ENCODE assay signal across 28 cellular contexts in genomic region chr7:77461842-77462241, GRCh38.
"Had no signal": no experiment of that assay in that cellular context is flagged by ENCODE, and none has a peak within 500 bp of the region (broad histone marks: within the 10 kb centered on the region; RNA-seq: fewer than 3 reads in every experiment).

No MANE protein-coding gene starts in this region.

- H3K27ac ChIP-seq: pancreas, psoas muscle, skin epidermis, tibial artery, transverse colon, upper lobe of left lung, vagina had no signal

- H3K27ac Mint-ChIP-seq: naive B cell; naive thymus-derived CD8-positive, alpha-beta T cell; natural killer cell treated with Interleukin-12 subunit alpha and Interleukin-12 subunit beta and Interleukin-15 and Interleukin-18, amount 100 ng/mL, for 72 hours; nephron progenitor cell; stimulated activated memory B cell treated with anti-CD40 and anti-IgM and Interleukin-4, amounts not matched to agents 10 μg/mL and 1 μg/mL and 100 μg/mL, for 72 hours; stimulated activated naive CD8-positive, alpha-beta T cell treated with anti-CD3 and anti-CD28 coated beads, Interleukin-15, amount 100 ng/mL, for 72 hours had no signal

- FAIRE-seq: pancreas, urothelium cell line had no signal

- H3K9me3 ChIP-seq: pancreas, psoas muscle, spleen, tibial artery, transverse colon, upper lobe of left lung, vagina had no signal

- H3K4me2 ChIP-seq: smooth muscle cell had no signal

- H3K4me3 ChIP-seq: pancreas, psoas muscle, skin epidermis, smooth muscle cell, spleen, tibial artery, transverse colon, upper lobe of left lung, vagina had no signal

- H3K4me3 Mint-ChIP-seq: naive thymus-derived CD8-positive, alpha-beta T cell; natural killer cell treated with Interleukin-12 subunit alpha and Interleukin-12 subunit beta and Interleukin-15 and Interleukin-18, amount 100 ng/mL, for 72 hours; nephron progenitor cell; neural crest cell; stimulated activated memory B cell treated with anti-CD40 and anti-IgM and Interleukin-4, amounts not matched to agents 10 μg/mL and 1 μg/mL and 100 μg/mL, for 72 hours; stimulated activated naive CD8-positive, alpha-beta T cell treated with anti-CD3 and anti-CD28 coated beads, Interleukin-15, amount 100 ng/mL, for 72 hours had no signal

- H3K4me1 Mint-ChIP-seq: nephron progenitor cell had no signal

- H3K36me3 Mint-ChIP-seq: naive B cell; naive thymus-derived CD8-positive, alpha-beta T cell; natural killer cell treated with Interleukin-12 subunit alpha and Interleukin-12 subunit beta and Interleukin-15 and Interleukin-18, amount 100 ng/mL, for 72 hours; stimulated activated memory B cell treated with anti-CD40 and anti-IgM and Interleukin-4, amounts not matched to agents 10 μg/mL and 1 μg/mL and 100 μg/mL, for 72 hours had no signal

- H3K9me3 Mint-ChIP-seq: naive B cell; naive thymus-derived CD8-positive, alpha-beta T cell; natural killer cell treated with Interleukin-12 subunit alpha and Interleukin-12 subunit beta and Interleukin-15 and Interleukin-18, amount 100 ng/mL, for 72 hours; nephron progenitor cell; neural crest cell; stimulated activated memory B cell treated with anti-CD40 and anti-IgM and Interleukin-4, amounts not matched to agents 10 μg/mL and 1 μg/mL and 100 μg/mL, for 72 hours; stimulated activated naive CD8-positive, alpha-beta T cell treated with anti-CD3 and anti-CD28 coated beads, Interleukin-15, amount 100 ng/mL, for 72 hours had no signal

- H3K36me3 ChIP-seq: pancreas, spleen, tibial artery, transverse colon, upper lobe of left lung, vagina had no signal

- ATAC-seq: naive thymus-derived CD8-positive, alpha-beta T cell; natural killer cell treated with Interleukin-12 subunit alpha and Interleukin-12 subunit beta and Interleukin-15 and Interleukin-18, amount 100 ng/mL, for 72 hours; pancreas; psoas muscle; right cardiac atrium; sciatic nerve; stimulated activated memory B cell treated with anti-CD40 and anti-IgM and Interleukin-4, amounts not matched to agents 10 μg/mL and 1 μg/mL and 100 μg/mL, for 72 hours; stimulated activated naive CD8-positive, alpha-beta T cell treated with anti-CD3 and anti-CD28 coated beads, Interleukin-15, amount 100 ng/mL, for 72 hours; stimulated activated naive CD8-positive, alpha-beta T cell treated with anti-CD3 and anti-CD28 coated beads, Interleukin-15, Interleukin-2, amounts not matched to agents 100 U/mL and 50 U/mL, for 24 hours had no signal

- H3K4me1 ChIP-seq: pancreas, psoas muscle, tibial artery, vagina had no signal

- H3K27me3 ChIP-seq: pancreas, spleen, tibial artery, transverse colon, upper lobe of left lung, vagina had no signal

- H3K27me3 Mint-ChIP-seq: naive B cell; naive thymus-derived CD8-positive, alpha-beta T cell; natural killer cell treated with Interleukin-12 subunit alpha and Interleukin-12 subunit beta and Interleukin-15 and Interleukin-18, amount 100 ng/mL, for 72 hours; stimulated activated memory B cell treated with anti-CD40 and anti-IgM and Interleukin-4, amounts not matched to agents 10 μg/mL and 1 μg/mL and 100 μg/mL, for 72 hours; stimulated activated naive CD8-positive, alpha-beta T cell treated with anti-CD3 and anti-CD28 coated beads, Interleukin-15, amount 100 ng/mL, for 72 hours had no signal

- DNase-seq: naive B cell; naive thymus-derived CD8-positive, alpha-beta T cell; nephron progenitor cell; occipital lobe; pancreas; psoas muscle; right cardiac atrium; spleen; stimulated activated CD4-positive, alpha-beta T cell treated with anti-CD3 and anti-CD28 coated beads, Interleukin-12 subunit alpha, Interleukin-12 subunit beta, amount 100 ng/mL, for 4 hours; stimulated activated CD4-positive, alpha-beta T cell treated with anti-CD3 and anti-CD28 coated beads, Interleukin-1b, Interleukin-23, amount 100 ng/mL, for 48 hours; stimulated activated CD4-positive, alpha-beta T cell treated with anti-CD3 and anti-CD28 coated beads, Interleukin-4, amount 100 ng/mL, for 1 hour; stimulated activated CD4-positive, alpha-beta T cell treated with anti-CD3 and anti-CD28 coated beads, Interleukin-4, amount 100 ng/mL, for 4 hours; stimulated activated CD8-positive, alpha-beta memory T cell treated with anti-CD3 and anti-CD28 coated beads, Interleukin-4, amount 100 ng/mL, for 48 hours; stimulated activated naive CD4-positive, alpha-beta T cell; stimulated activated naive CD8-positive, alpha-beta T cell treated with anti-CD3 and anti-CD28 coated beads, Interleukin-15, amount 100 ng/mL, for 72 hours; stimulated activated naive CD8-positive, alpha-beta T cell treated with anti-CD3 and anti-CD28 coated beads, Interleukin-15, Interleukin-2, amounts not matched to agents 100 U/mL and 50 U/mL, for 24 hours; substantia nigra; tibial artery; transverse colon had no signal
